In the genomic region with DNA sequence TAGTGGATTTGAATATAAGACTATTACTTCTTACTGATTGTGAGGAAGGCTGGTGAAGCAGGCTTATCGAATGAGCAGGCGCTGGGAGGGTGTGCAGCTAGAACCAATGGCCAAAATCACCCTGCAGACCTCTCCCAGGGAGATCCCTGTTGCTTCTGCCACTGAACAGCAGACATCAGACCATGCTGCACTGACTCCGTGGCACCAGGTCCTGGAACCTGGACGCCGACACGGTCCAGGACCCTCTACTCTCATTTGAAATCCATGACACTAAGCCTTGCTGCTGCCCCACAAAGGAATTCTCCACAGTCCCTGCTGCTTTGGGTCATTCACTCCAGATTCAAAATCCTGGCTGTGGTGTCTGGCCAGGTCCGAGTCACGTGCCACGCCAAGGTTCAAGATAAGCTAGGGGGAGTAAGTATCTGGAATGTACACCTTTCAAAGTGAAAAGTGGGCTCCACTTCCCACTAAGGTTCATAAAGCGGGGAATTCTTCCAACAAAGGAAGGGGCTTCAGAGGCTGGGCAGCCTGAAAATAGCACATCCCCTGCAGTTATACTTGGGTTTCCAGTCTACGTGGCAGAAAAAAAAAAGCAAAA, we compare ENCODE assay signal across 30 cellular contexts. TPM values are rescaled to one million over a fixed set of nuclear protein-coding genes. Genes with fewer than 3 reads are reported as not detected.
DNase-seq lines count a peak whose midpoint lies in the region; ATAC-seq and TF ChIP-seq lines count a peak whose summit lies in the region.
"Had no signal": no experiment of that assay in that cellular context is flagged by ENCODE, and none has a peak within 500 bp of the region (broad histone marks: within the 10 kb centered on the region; RNA-seq: fewer than 3 reads in every experiment).

No MANE protein-coding gene starts in this region.

- H3K27me3 ChIP-seq in ACC112 (ENCODE audit: insufficient read depth, low read length) = no peaks in the 10 kb centered on the region
- H3K27me3 ChIP-seq in GM23338 (ENCODE audit: insufficient read depth) = no peaks in the 10 kb centered on the region
- no peaks in the 10 kb centered on the region for H3K27me3 ChIP-seq in MM.1S (replicated peaks; ENCODE audit: insufficient read depth, low read length)
- no peaks in the 10 kb centered on the region for H3K27me3 ChIP-seq in endodermal cell (ENCODE audit: control insufficient read depth, insufficient read depth, low read length, poor library complexity, severe bottlenecking)

- H3K27me3 Mint-ChIP-seq in GM23338 (ENCODE audit: insufficient read depth, low read depth, poor library complexity) (peaks cover 8% of the 10 kb centered on the region), osteocyte (ENCODE audit: unreplicated experiment) (no peaks in the 10 kb centered on the region), endodermal cell (ENCODE audit: insufficient read depth) (peaks cover 3% of the 10 kb centered on the region)
- H3K27me3 Mint-ChIP-seq: central memory CD8-positive, alpha-beta T cell; T-helper 17 cell had no signal

- H3K9me2 ChIP-seq in GM23338 (ENCODE audit: insufficient read depth) = no peaks in the 10 kb centered on the region
- H3K9me2 ChIP-seq in MM.1S (replicated peaks; ENCODE audit: insufficient read depth, low read length) = no peaks in the 10 kb centered on the region

- H3K27ac ChIP-seq in ACC112 (ENCODE audit: low read depth, low read length) (no peak overlapping the region), GM23338 (ENCODE audit: low read depth) (no peak overlapping the region), MM.1S (ENCODE audit: low read length) (no peak overlapping the region), endodermal cell (ENCODE audit: low read depth, low read length) (no peak overlapping the region)
- H3K27ac ChIP-seq: C4-2B, neutrophil had no signal

- H3K4me3 Mint-ChIP-seq in GM23338 (no peak overlapping the region), osteocyte (ENCODE audit: unreplicated experiment) (no peak overlapping the region), endodermal cell (no peak overlapping the region)
- H3K4me3 Mint-ChIP-seq: activated naive CD4-positive, alpha-beta T cell treated with anti-CD3 and anti-CD28 coated beads for 36 hours; T-helper 17 cell had no signal

- no peak overlapping the region for H3K27ac Mint-ChIP-seq in GM23338
- peak overlapping the region; percentile 76 for H3K27ac Mint-ChIP-seq in osteocyte (ENCODE audit: unreplicated experiment)
- no peak overlapping the region for H3K27ac Mint-ChIP-seq in endodermal cell
- H3K27ac Mint-ChIP-seq: activated naive CD4-positive, alpha-beta T cell treated with anti-CD3 and anti-CD28 coated beads for 36 hours; progenitor cell of endocrine pancreas had no signal

- H3K36me3 Mint-ChIP-seq in GM23338 (ENCODE audit: low read depth) = no peaks in the 10 kb centered on the region
- no peaks in the 10 kb centered on the region for H3K36me3 Mint-ChIP-seq in osteocyte (ENCODE audit: unreplicated experiment)
- no peaks in the 10 kb centered on the region for H3K36me3 Mint-ChIP-seq in endodermal cell (ENCODE audit: low read depth)

- H3K36me3 ChIP-seq in ACC112 (ENCODE audit: insufficient read depth, low read length) (no peaks in the 10 kb centered on the region), GM23338 (ENCODE audit: insufficient read depth) (no peaks in the 10 kb centered on the region), MM.1S (replicated peaks; ENCODE audit: insufficient read depth, low read length) (no peaks in the 10 kb centered on the region), endodermal cell (ENCODE audit: control insufficient read depth, insufficient read depth, low read length) (no peaks in the 10 kb centered on the region)
- H3K36me3 ChIP-seq: neutrophil had no signal

- 88 to 97% methylated on average over 10 to 11 of the region's 11 CpGs for WGBS in endodermal cell (ENCODE audit: insufficient coverage in 1 of 2, insufficient read length in 1 of 2), 2 experiments

- H3K4me3 ChIP-seq in ACC112 (ENCODE audit: low read depth, low read length) (no peak overlapping the region), GM23338 (no peak overlapping the region), MM.1S (ENCODE audit: low read length) (no peak overlapping the region), endodermal cell (ENCODE audit: low read length) (no peak overlapping the region)

- no peak for DNase-seq in GM23338 (ENCODE audit: low spot score)
- peak; percentile 34 for DNase-seq in globus pallidus (ENCODE audit: low spot score)
- no peak for DNase-seq in osteocyte (ENCODE audit: extremely low spot score, unreplicated experiment)
- no peak for DNase-seq in CD1c-positive myeloid dendritic cell (ENCODE audit: extremely low spot score)
- DNase-seq in MM.1S = no peak
- no peak for DNase-seq in endodermal cell
- DNase-seq: activated CD4-positive, alpha-beta T cell treated with anti-CD3 and anti-CD28 coated beads, Interleukin-2, amount 50 U/mL, for 4 hours; activated naive CD4-positive, alpha-beta T cell treated with anti-CD3 and anti-CD28 coated beads for 36 hours; activated T-cell treated with anti-CD3 and anti-CD28 coated beads, Interleukin-2, amount 50 U/mL, for 72 hours; Calu3; dermis blood vessel endothelial cell; DND-41; GOT3; HFFc6; mesendoderm; NCI-H1105 treated with DMSO at 0.1 percent for 48 hours; NCI-H187 treated with DMSO at 0.1 percent for 48 hours; NCI-H2171; NCI-H510A treated with DMSO at 0.1 percent for 48 hours; OCI-M1; stimulated activated CD4-positive, alpha-beta T cell treated with anti-CD3 and anti-CD28 coated beads, Interleukin-4, amount 100 ng/mL, for 1 hour; T-helper 17 cell; trophoblast cell had no signal

- no peak for ATAC-seq in GM23338
- ATAC-seq in GM19023 (IDR thresholded peaks at IDR 0.05; ENCODE audit: unreplicated experiment) = no peak
- ATAC-seq: activated CD4-positive, CD25-positive, alpha-beta regulatory T cell treated with anti-CD3 and anti-CD28 coated beads, Interleukin-2, amount 50 U/mL, for 24 hours; activated T-cell treated with anti-CD3 and anti-CD28 coated beads, Interleukin-2, amount 50 U/mL, for 72 hours; T-helper 17 cell had no signal

- H4K20me1 ChIP-seq in GM23338 (replicated peaks; ENCODE audit: insufficient read depth) = no peaks in the 10 kb centered on the region
- H4K20me1 ChIP-seq in MM.1S (ENCODE audit: insufficient read depth, low read length) = no peaks in the 10 kb centered on the region

- H3F3A ChIP-seq in GM23338 (replicated peaks; ENCODE audit: low read depth) = no peaks in the 10 kb centered on the region
- H3F3A ChIP-seq in MM.1S (ENCODE audit: insufficient read depth, low read length) = 0 out of 2 replicates have a peak, but pooled peaks cover 2% of the 10 kb centered on the region

- H3K4me2 ChIP-seq in GM23338 (no peak overlapping the region), MM.1S (ENCODE audit: low read depth, low read length) (no peak overlapping the region)

- H3K79me2 ChIP-seq in ACC112 (ENCODE audit: control insufficient read depth, insufficient read depth, low read length, unreplicated experiment) = no peaks in the 10 kb centered on the region
- no peaks in the 10 kb centered on the region for H3K79me2 ChIP-seq in GM23338 (replicated peaks; ENCODE audit: insufficient read depth)
- no peaks in the 10 kb centered on the region for H3K79me2 ChIP-seq in MM.1S (ENCODE audit: low read length)

- H3K4me1 Mint-ChIP-seq in GM23338 (peaks cover 8% of the 10 kb centered on the region; the same call in 2 of the 3 replicates), osteocyte (ENCODE audit: unreplicated experiment) (peaks cover 51% of the 10 kb centered on the region), endodermal cell (peaks cover 7% of the 10 kb centered on the region)

- peaks cover 33% of the 10 kb centered on the region for H3K4me1 ChIP-seq in ACC112 (ENCODE audit: control insufficient read depth, insufficient read depth, low read length, unreplicated experiment)
- H3K4me1 ChIP-seq in GM23338 (ENCODE audit: insufficient read depth) = no peaks in the 10 kb centered on the region; the same call in 1 of the 2 replicates
- 0 out of 2 replicates have a peak, but pooled peaks cover 5% of the 10 kb centered on the region for H3K4me1 ChIP-seq in MM.1S (ENCODE audit: low read length)
- no peaks in the 10 kb centered on the region for H3K4me1 ChIP-seq in endodermal cell (ENCODE audit: control insufficient read depth, insufficient read depth, low read length)

- H2AFZ ChIP-seq in ACC112 (ENCODE audit: low read length, unreplicated experiment) (peak overlapping the region; percentile 16), GM23338 (peak overlapping the region; percentile 56; the same call in 1 of the 2 replicates), MM.1S (ENCODE audit: low read length) (no peak overlapping the region)

- H3K9me3 Mint-ChIP-seq in GM23338 (no peaks in the 10 kb centered on the region), osteocyte (ENCODE audit: unreplicated experiment) (no peaks in the 10 kb centered on the region), endodermal cell (no peaks in the 10 kb centered on the region)
- H3K9me3 Mint-ChIP-seq: activated naive CD4-positive, alpha-beta T cell treated with anti-CD3 and anti-CD28 coated beads for 36 hours; activated T-cell treated with anti-CD3 and anti-CD28 coated beads, Interleukin-2, amount 50 U/mL, for 72 hours; central memory CD8-positive, alpha-beta T cell; HFFc6 had no signal

- H3K9ac ChIP-seq in MM.1S (ENCODE audit: low read length) (no peak overlapping the region), endodermal cell (ENCODE audit: extremely low read depth, low read length, poor library complexity, severe bottlenecking) (no peak overlapping the region)

- TF ChIP-seq CTCF in GM23338 (conservative IDR thresholded peaks at IDR 0.05; ENCODE audit: low read depth in 2 of 2) (no peak), osteocyte (IDR thresholded peaks at IDR 0.05) (no peak), MM.1S (IDR thresholded peaks at IDR 0.05; ENCODE audit: low read length) (no peak), endodermal cell (conservative IDR thresholded peaks at IDR 0.05) (no peak)

- H3K9me3 ChIP-seq in MM.1S (replicated peaks; ENCODE audit: insufficient read depth, low read length) = no peaks in the 10 kb centered on the region
- no peaks in the 10 kb centered on the region for H3K9me3 ChIP-seq in endodermal cell (ENCODE audit: control insufficient read depth, low read length)
- H3K9me3 ChIP-seq: neutrophil had no signal

RNA-seq across cellular contexts. Expression of a gene that starts 9.0 kb away (rescaled TPM):
- 464 and 490 TPM in 2 replicates for total RNA-seq in GM23338 (2014; rRNA removed; shearing (Covaris generic))
- 248 and 295 TPM in 2 replicates for polyA plus RNA-seq in GM23338 (2016; fragmentation: Nextera tagmentation; extraction: Ambion mirVana)
- total RNA-seq in osteocyte (296 and 307 TPM in 2 replicates), endodermal cell (100 to 1,000 TPM; 357 to 374 TPM)
- 600 TPM for polyA plus RNA-seq in endodermal cell (2013, experiment 1 of 2)
- 600 TPM for polyA plus RNA-seq in endodermal cell (2013, experiment 2 of 2)
